10 cellular contexts compared by ENCODE assay signal in the genomic region with DNA sequence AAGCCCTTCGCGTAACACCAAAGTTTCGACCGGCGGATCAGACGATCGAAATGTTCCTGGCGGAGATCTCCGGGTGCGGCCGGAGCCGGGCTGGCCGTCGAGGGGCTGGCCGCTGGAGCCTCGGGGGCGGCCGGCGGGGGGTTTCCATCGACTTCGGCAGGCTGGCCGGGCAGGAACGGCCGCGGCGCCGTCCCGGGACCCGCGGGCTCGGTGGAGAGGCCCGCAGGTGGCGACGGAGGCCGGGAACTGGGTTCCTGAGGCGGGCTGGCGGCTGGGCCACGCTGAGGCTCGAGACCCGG. TPM values are rescaled to one million over a fixed set of nuclear protein-coding genes. Genes with fewer than 3 reads are reported as not detected.
DNase-seq lines count a peak whose midpoint lies in the region; ATAC-seq and TF ChIP-seq lines count a peak whose summit lies in the region.
"Had no signal": no experiment of that assay in that cellular context is flagged by ENCODE, and none has a peak within 500 bp of the region (broad histone marks: within the 10 kb centered on the region; RNA-seq: fewer than 3 reads in every experiment).

No MANE protein-coding gene starts in this region.

- TF ChIP-seq CTCF in cardiac muscle cell (IDR thresholded peaks at IDR 0.05; ENCODE audit: low read depth, low read length) (no peak), right atrium auricular region (IDR thresholded peaks at IDR 0.05) (peak in 1 of 2 donors; percentile 12), liver (IDR thresholded peaks at IDR 0.05; ENCODE audit: low read depth, low read length, missing input control) (no peak), vagina (IDR thresholded peaks at IDR 0.05) (no peak)

- H3K4me3 ChIP-seq in cardiac muscle cell = peak overlapping the region; percentile 54
- H3K4me3 ChIP-seq in right atrium auricular region = peak overlapping the region in 1 of 2 donors; percentile 68
- peak overlapping the region in 2 of 3 donors; percentile 41 to 66 for H3K4me3 ChIP-seq in liver (ENCODE audit: low read depth in 1 of 3, low read length in 3 of 3)
- peak overlapping the region; percentile 48 to 54 for H3K4me3 ChIP-seq in vagina

- H3K36me3 Mint-ChIP-seq in activated naive CD8-positive, alpha-beta T cell treated with anti-CD3 and anti-CD28 coated beads, Interleukin-2, amount 50 U/mL, for 24 hours (ENCODE audit: low read depth) = peaks cover 10% of the 10 kb centered on the region

- TF ChIP-seq POLR2A in vagina (IDR thresholded peaks at IDR 0.05) = no peak

- H3K36me3 ChIP-seq in cardiac muscle cell (no peaks in the 10 kb centered on the region), right atrium auricular region (no peaks in the 10 kb centered on the region), liver (ENCODE audit: control insufficient read depth in 4 of 4, insufficient read depth in 3 of 4, low read depth in 1 of 4, low read length in 3 of 4) (no peaks in the 10 kb centered on the region), vagina (no peaks in the 10 kb centered on the region)

- H3K27ac ChIP-seq in cardiac muscle cell (no peak overlapping the region), right atrium auricular region (no peak overlapping the region), liver (ENCODE audit: low read depth in 1 of 2, low read length in 2 of 2) (no peak overlapping the region), vagina (no peak overlapping the region)

- peak overlapping the region; percentile 81 for H3K4me3 Mint-ChIP-seq in activated naive CD8-positive, alpha-beta T cell treated with anti-CD3 and anti-CD28 coated beads, Interleukin-2, amount 50 U/mL, for 24 hours

- H3K4me1 ChIP-seq in cardiac muscle cell (ENCODE audit: low read depth) (peaks cover 11% of the 10 kb centered on the region), right atrium auricular region (peaks cover 0 to 35% of the 10 kb centered on the region in 2 donors), liver (ENCODE audit: control insufficient read depth in 4 of 4, insufficient read depth in 4 of 4, low read length in 3 of 4) (peaks cover 7 to 20% (median 11%) of the 10 kb centered on the region in 4 donors), vagina (peaks cover 34% of the 10 kb centered on the region)

- H3K27me3 Mint-ChIP-seq in activated naive CD8-positive, alpha-beta T cell treated with anti-CD3 and anti-CD28 coated beads, Interleukin-2, amount 50 U/mL, for 24 hours = peaks cover 27% of the 10 kb centered on the region

- peak; percentile 25 to 51 for DNase-seq in cardiac muscle cell (ENCODE audit: low read depth in 1 of 2, low spot score in 1 of 2)
- no peak for DNase-seq in right atrium auricular region (ENCODE audit: low spot score)
- no peak for DNase-seq in activated naive CD8-positive, alpha-beta T cell treated with anti-CD3 and anti-CD28 coated beads, Interleukin-2, amount 50 U/mL, for 24 hours
- no peak for DNase-seq in vagina (ENCODE audit: extremely low spot score in 2 of 2)
- DNase-seq in NCI-H2196 (lab: John Stamatoyannopoulos, UW; ENCODE audit: unreplicated experiment) = no peak
- DNase-seq in kidney glomerular epithelial cell (lab: John Stamatoyannopoulos, UW) = no peak
- DNase-seq: GDM1 had no signal

- intact Hi-C loops in vagina (cut with DNase I) = no loop called here

- no peak for ATAC-seq in activated naive CD8-positive, alpha-beta T cell treated with anti-CD3 and anti-CD28 coated beads, Interleukin-2, amount 50 U/mL, for 24 hours
- ATAC-seq in GM19023 (IDR thresholded peaks at IDR 0.05; ENCODE audit: unreplicated experiment) = no peak

- TF ChIP-seq RAD21 in liver (IDR thresholded peaks at IDR 0.05) = no peak

- no peaks in the 10 kb centered on the region for H3K9me3 ChIP-seq in cardiac muscle cell (ENCODE audit: low read depth)
- H3K9me3 ChIP-seq in right atrium auricular region = no peaks in the 10 kb centered on the region
- H3K9me3 ChIP-seq in liver (ENCODE audit: control insufficient read depth in 4 of 4, low read length in 3 of 4) = no peaks in the 10 kb centered on the region
- H3K9me3 ChIP-seq in vagina = no peaks in the 10 kb centered on the region

- no peak overlapping the region for H3K27ac Mint-ChIP-seq in activated naive CD8-positive, alpha-beta T cell treated with anti-CD3 and anti-CD28 coated beads, Interleukin-2, amount 50 U/mL, for 24 hours
- H3K27ac Mint-ChIP-seq: IgD-negative memory B cell had no signal

- H3K4me1 Mint-ChIP-seq in activated naive CD8-positive, alpha-beta T cell treated with anti-CD3 and anti-CD28 coated beads, Interleukin-2, amount 50 U/mL, for 24 hours = peaks cover 53% of the 10 kb centered on the region

- no peaks in the 10 kb centered on the region for H3K9me3 Mint-ChIP-seq in activated naive CD8-positive, alpha-beta T cell treated with anti-CD3 and anti-CD28 coated beads, Interleukin-2, amount 50 U/mL, for 24 hours
- H3K9me3 Mint-ChIP-seq: IgD-negative memory B cell had no signal

- H3K27me3 ChIP-seq in cardiac muscle cell = peaks cover 59% of the 10 kb centered on the region
- H3K27me3 ChIP-seq in right atrium auricular region = peaks cover 0 to 25% of the 10 kb centered on the region in 2 donors
- H3K27me3 ChIP-seq in liver (ENCODE audit: control insufficient read depth in 4 of 4, insufficient read depth in 4 of 4, low read length in 3 of 4) = peaks cover 0 to 5% (median 0%) of the 10 kb centered on the region in 4 donors
- H3K27me3 ChIP-seq in vagina = peaks cover 22% of the 10 kb centered on the region

- WGBS in liver = 2% methylated on average over 40 of the region's 40 CpGs

- H3K9ac ChIP-seq in liver (ENCODE audit: low read depth in 1 of 2, low read length in 2 of 2) = no peak overlapping the region

TF ChIP-seq in liver, 16 proteins besides CTCF, POLR2A, EP300 and RAD21 (continues in another document):
- TF ChIP-seq RXRA (IDR thresholded peaks at IDR 0.05) (no peak), JUND (IDR thresholded peaks at IDR 0.05) (no peak), GABPA (IDR thresholded peaks at IDR 0.05 in 1 of 2, conservative IDR thresholded peaks at IDR 0.05 in 1 of 2) (no peak), SP1 (IDR thresholded peaks at IDR 0.05) (no peak), FOXA1 (IDR thresholded peaks at IDR 0.05) (no peak), HNF4A (conservative IDR thresholded peaks at IDR 0.05) (no peak), YY1 (IDR thresholded peaks at IDR 0.05) (no peak), TAF1 (conservative IDR thresholded peaks at IDR 0.05) (no peak), NR2F2 (IDR thresholded peaks at IDR 0.05) (no peak), FOXA2 (IDR thresholded peaks at IDR 0.05) (no peak), EGR1 (IDR thresholded peaks at IDR 0.05; ENCODE audit: low read depth in 2 of 2) (no peak), HNF4G (IDR thresholded peaks at IDR 0.05) (no peak)
- TF ChIP-seq, protein P1, sequence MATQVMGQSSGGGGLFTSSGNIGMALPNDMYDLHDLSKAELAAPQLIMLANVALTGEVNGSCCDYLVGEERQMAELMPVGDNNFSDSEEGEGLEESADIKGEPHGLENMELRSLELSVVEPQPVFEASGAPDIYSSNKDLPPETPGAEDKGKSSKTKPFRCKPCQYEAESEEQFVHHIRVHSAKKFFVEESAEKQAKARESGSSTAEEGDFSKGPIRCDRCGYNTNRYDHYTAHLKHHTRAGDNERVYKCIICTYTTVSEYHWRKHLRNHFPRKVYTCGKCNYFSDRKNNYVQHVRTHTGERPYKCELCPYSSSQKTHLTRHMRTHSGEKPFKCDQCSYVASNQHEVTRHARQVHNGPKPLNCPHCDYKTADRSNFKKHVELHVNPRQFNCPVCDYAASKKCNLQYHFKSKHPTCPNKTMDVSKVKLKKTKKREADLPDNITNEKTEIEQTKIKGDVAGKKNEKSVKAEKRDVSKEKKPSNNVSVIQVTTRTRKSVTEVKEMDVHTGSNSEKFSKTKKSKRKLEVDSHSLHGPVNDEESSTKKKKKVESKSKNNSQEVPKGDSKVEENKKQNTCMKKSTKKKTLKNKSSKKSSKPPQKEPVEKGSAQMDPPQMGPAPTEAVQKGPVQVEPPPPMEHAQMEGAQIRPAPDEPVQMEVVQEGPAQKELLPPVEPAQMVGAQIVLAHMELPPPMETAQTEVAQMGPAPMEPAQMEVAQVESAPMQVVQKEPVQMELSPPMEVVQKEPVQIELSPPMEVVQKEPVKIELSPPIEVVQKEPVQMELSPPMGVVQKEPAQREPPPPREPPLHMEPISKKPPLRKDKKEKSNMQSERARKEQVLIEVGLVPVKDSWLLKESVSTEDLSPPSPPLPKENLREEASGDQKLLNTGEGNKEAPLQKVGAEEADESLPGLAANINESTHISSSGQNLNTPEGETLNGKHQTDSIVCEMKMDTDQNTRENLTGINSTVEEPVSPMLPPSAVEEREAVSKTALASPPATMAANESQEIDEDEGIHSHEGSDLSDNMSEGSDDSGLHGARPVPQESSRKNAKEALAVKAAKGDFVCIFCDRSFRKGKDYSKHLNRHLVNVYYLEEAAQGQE (IDR thresholded peaks at IDR 0.05) = no peak
- TF ChIP-seq, protein P2, sequence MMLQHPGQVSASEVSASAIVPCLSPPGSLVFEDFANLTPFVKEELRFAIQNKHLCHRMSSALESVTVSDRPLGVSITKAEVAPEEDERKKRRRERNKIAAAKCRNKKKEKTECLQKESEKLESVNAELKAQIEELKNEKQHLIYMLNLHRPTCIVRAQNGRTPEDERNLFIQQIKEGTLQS (IDR thresholded peaks at IDR 0.05) = no peak
- TF ChIP-seq, protein P3, sequence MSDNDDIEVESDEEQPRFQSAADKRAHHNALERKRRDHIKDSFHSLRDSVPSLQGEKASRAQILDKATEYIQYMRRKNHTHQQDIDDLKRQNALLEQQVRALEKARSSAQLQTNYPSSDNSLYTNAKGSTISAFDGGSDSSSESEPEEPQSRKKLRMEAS (IDR thresholded peaks at IDR 0.05) = no peak

RNA-seq across cellular contexts. Expression of a gene that starts 1.1 kb away (rescaled TPM):
- total RNA-seq in cardiac muscle cell = 13.4 and 13.9 TPM in 2 replicates
- polyA plus RNA-seq in cardiac muscle cell = 1.9 and 2.0 TPM in 2 replicates
- 1 to 10 TPM in 1 of 2 donors, under 1 TPM in 1; 0.70 to 3.1 TPM for total RNA-seq in right atrium auricular region
- total RNA-seq in liver = 1 to 10 TPM in 1 of 2 donors, under 1 TPM in 1; 0.37 to 1.8 TPM
- 1 to 10 TPM in 1 of 2 donors, under 1 TPM in 1; 0.32 to 1.9 TPM for polyA plus RNA-seq in liver
- total RNA-seq in vagina = 0.98 TPM
- polyA plus RNA-seq: IgD-negative memory B cell had no signal

RNA-seq across cellular contexts. Expression of a gene that starts 31.4 kb away (rescaled TPM):
- total RNA-seq in cardiac muscle cell (48.4 and 75.8 TPM in 2 replicates), right atrium auricular region (10 to 100 TPM; 38.6 to 71.6 TPM), liver (10 to 100 TPM in 1 of 2 donors, 1 to 10 TPM in 1; 8.5 to 22.8 TPM), vagina (70.2 TPM)
- polyA plus RNA-seq in cardiac muscle cell (10.5 and 17.4 TPM in 2 replicates), liver (1 to 10 TPM; 3.3 to 7.7 TPM)

RNA-seq across cellular contexts. Expression of a gene that starts 56.5 kb away (rescaled TPM):
- total RNA-seq in cardiac muscle cell (4.9 and 7.4 TPM in 2 replicates), right atrium auricular region (10 to 100 TPM; 17.2 to 20.0 TPM), liver (1 to 10 TPM; 4.5 to 9.0 TPM), vagina (12.8 TPM)
- polyA plus RNA-seq in cardiac muscle cell (20.6 and 29.7 TPM in 2 replicates), liver (100 to 1,000 TPM in 1 of 2 donors, 10 to 100 TPM in 1; 65.6 to 152 TPM)

Comparison
In these comparisons a context has a peak if more than half of its experiments do, and no peak if none do; other contexts are left out.
1. DNase-seq: peak in cardiac muscle cell (2 of 2); none in right atrium auricular region (single experiment), activated naive CD8-positive, alpha-beta T cell treated with anti-CD3 and anti-CD28 coated beads, Interleukin-2, amount 50 U/mL, for 24 hours (single experiment), vagina (0 of 2), NCI-H2196 (single experiment) and kidney glomerular epithelial cell (single experiment).